Comparison of ENCODE assay signal across 18 cellular contexts in the genomic region with DNA sequence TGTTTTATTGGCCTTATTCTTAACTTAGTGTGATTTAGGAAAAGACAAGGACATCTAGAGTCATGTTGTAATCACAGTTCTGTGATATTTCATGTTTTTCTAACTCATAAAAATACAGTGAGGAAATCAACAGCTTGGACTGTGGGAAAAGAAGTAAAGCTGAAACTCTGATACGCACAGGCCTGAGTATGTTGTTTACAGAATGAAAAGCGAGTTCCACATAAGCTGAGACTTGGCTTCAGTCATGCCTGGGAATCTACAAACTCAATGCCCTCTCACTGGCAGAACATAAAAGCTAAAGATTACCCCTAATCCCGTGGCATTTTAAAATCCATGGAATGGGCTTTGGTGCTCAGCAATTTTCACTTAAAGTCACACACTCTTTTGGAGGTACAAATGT. TPM values are rescaled to one million over a fixed set of nuclear protein-coding genes. Genes with fewer than 3 reads are reported as not detected.
A peak's percentile ranks its signal among the peaks of the same experiment; 100 is the strongest.
DNase-seq lines count a peak whose midpoint lies in the region; ATAC-seq lines count a peak whose summit lies in the region.
"Had no signal": no experiment of that assay in that cellular context is flagged by ENCODE, and none has a peak within 500 bp of the region (broad histone marks: within the 10 kb centered on the region; RNA-seq: fewer than 3 reads in every experiment).

No MANE protein-coding gene starts in this region.

- CTCF ChIA-PET in activated CD4-positive, alpha-beta T cell treated with anti-CD3 and anti-CD28 coated beads for 36 hours (lab: Charles Lee) = interaction anchor here (1.0 to 4.6 kb wide), 2 partner anchors 11 to 15 kb away, joined by 4 to 21 read pairs; no protein-coding TSS in a partner anchor
- CTCF ChIA-PET in activated CD4-positive, alpha-beta memory T cell treated with anti-CD3 and anti-CD28 coated beads for 36 hours (lab: Charles Lee) = interaction anchor here (1.4 to 4.3 kb wide), 4 partner anchors 8 to 409 kb away, joined by 4 to 38 read pairs (median 5); no protein-coding TSS in a partner anchor

- H3K36me3 Mint-ChIP-seq in activated CD4-positive, alpha-beta T cell treated with anti-CD3 and anti-CD28 coated beads for 36 hours (ENCODE audit: low read depth) = peaks cover 43% of the 10 kb centered on the region
- peaks cover 11% of the 10 kb centered on the region for H3K36me3 Mint-ChIP-seq in activated CD4-positive, alpha-beta memory T cell treated with anti-CD3 and anti-CD28 coated beads for 36 hours
- peaks cover 40% of the 10 kb centered on the region for H3K36me3 Mint-ChIP-seq in effector memory CD8-positive, alpha-beta T cell (ENCODE audit: insufficient read depth)

- H3K9ac ChIP-seq in skeletal muscle tissue (ENCODE audit: low read depth in 1 of 3, low read length in 3 of 3) = no peak overlapping the region
- H3K9ac ChIP-seq: KMS-11, neural progenitor cell had no signal

- no peaks in the 10 kb centered on the region for H3K36me3 ChIP-seq in skeletal muscle tissue (ENCODE audit: control insufficient read depth in 3 of 3, insufficient read depth in 3 of 3, low read length in 3 of 3)
- H3K36me3 ChIP-seq: cardiac muscle cell, neural progenitor cell, WERI-Rb-1 had no signal

- no peaks in the 10 kb centered on the region for H3K27me3 ChIP-seq in skeletal muscle tissue (ENCODE audit: control insufficient read depth in 3 of 3, insufficient read depth in 3 of 3, low read length in 3 of 3)
- H3K27me3 ChIP-seq: cardiac muscle cell, neural progenitor cell had no signal

- intact Hi-C loops in activated CD4-positive, alpha-beta T cell treated with anti-CD3 and anti-CD28 coated beads for 36 hours (cut with DNase I, micrococcal nuclease) = no loop called here
- intact Hi-C loops in activated CD4-positive, alpha-beta memory T cell treated with anti-CD3 and anti-CD28 coated beads for 36 hours (cut with micrococcal nuclease) = no loop called here

- peaks cover 77% of the 10 kb centered on the region for H3K4me1 Mint-ChIP-seq in activated CD4-positive, alpha-beta T cell treated with anti-CD3 and anti-CD28 coated beads for 36 hours
- peaks cover 74% of the 10 kb centered on the region for H3K4me1 Mint-ChIP-seq in activated CD4-positive, alpha-beta memory T cell treated with anti-CD3 and anti-CD28 coated beads for 36 hours (ENCODE audit: low read depth)
- peaks cover 30 to 53% of the 10 kb centered on the region in 2 donors for H3K4me1 Mint-ChIP-seq in effector memory CD8-positive, alpha-beta T cell (ENCODE audit: low read depth in 2 of 2)

- POLR2A ChIA-PET in activated CD4-positive, alpha-beta T cell treated with anti-CD3 and anti-CD28 coated beads for 36 hours (lab: Charles Lee) = interaction anchor here (0.8 to 3.7 kb wide), 3 partner anchors 10 to 37 kb away, joined by 4 to 57 read pairs (median 4); no protein-coding TSS in a partner anchor
- POLR2A ChIA-PET in activated CD4-positive, alpha-beta memory T cell treated with anti-CD3 and anti-CD28 coated beads for 36 hours (lab: Charles Lee) = interaction anchor here (0.9 to 9.6 kb wide), 3 partner anchors 9 to 48 kb away, joined by 4 to 128 read pairs (median 20); no protein-coding TSS in a partner anchor

- H3K4me3 ChIP-seq in skeletal muscle tissue (ENCODE audit: low read length in 3 of 3) = no peak overlapping the region
- H3K4me3 ChIP-seq: cardiac muscle cell, neural progenitor cell had no signal

- DNase-seq in activated CD4-positive, alpha-beta T cell treated with anti-CD3 and anti-CD28 coated beads for 36 hours = no peak
- no peak for DNase-seq in activated CD4-positive, alpha-beta T cell treated with anti-CD3 and anti-CD28 coated beads for 1 hour
- DNase-seq in activated CD4-positive, alpha-beta memory T cell treated with anti-CD3 and anti-CD28 coated beads for 36 hours = no peak
- no peak for DNase-seq in effector memory CD8-positive, alpha-beta T cell
- DNase-seq in activated effector memory CD4-positive, alpha-beta T cell treated with anti-CD3 and anti-CD28 coated beads, Interleukin-2, amount 50 U/mL, for 16 hours = no peak
- DNase-seq in T-helper 9 cell = no peak
- DNase-seq in HUDEP-2 (lab: John Stamatoyannopoulos, UW; ENCODE audit: unreplicated experiment in 76 of 76) = no peak
- DNase-seq: effector memory CD4-positive, alpha-beta T cell; mesendoderm; NCI-H1092; NCI-H524; Right ventricle myocardium superior; WERI-Rb-1 had no signal

- H3K27me3 Mint-ChIP-seq in activated CD4-positive, alpha-beta T cell treated with anti-CD3 and anti-CD28 coated beads for 36 hours = no peaks in the 10 kb centered on the region
- no peaks in the 10 kb centered on the region for H3K27me3 Mint-ChIP-seq in activated CD4-positive, alpha-beta memory T cell treated with anti-CD3 and anti-CD28 coated beads for 36 hours
- H3K27me3 Mint-ChIP-seq in effector memory CD8-positive, alpha-beta T cell = no peaks in the 10 kb centered on the region

- no peak overlapping the region for H3K4me3 Mint-ChIP-seq in activated CD4-positive, alpha-beta T cell treated with anti-CD3 and anti-CD28 coated beads for 36 hours
- no peak overlapping the region for H3K4me3 Mint-ChIP-seq in activated CD4-positive, alpha-beta memory T cell treated with anti-CD3 and anti-CD28 coated beads for 36 hours
- H3K4me3 Mint-ChIP-seq in effector memory CD8-positive, alpha-beta T cell = peak overlapping the region; percentile 93 to 98
- H3K4me3 Mint-ChIP-seq: neural progenitor cell had no signal

- peaks cover under 1% of the 10 kb centered on the region for H3K9me3 Mint-ChIP-seq in activated CD4-positive, alpha-beta T cell treated with anti-CD3 and anti-CD28 coated beads for 36 hours (ENCODE audit: low read depth)
- H3K9me3 Mint-ChIP-seq in activated CD4-positive, alpha-beta memory T cell treated with anti-CD3 and anti-CD28 coated beads for 36 hours = peaks cover under 1% of the 10 kb centered on the region
- no peaks in the 10 kb centered on the region for H3K9me3 Mint-ChIP-seq in effector memory CD8-positive, alpha-beta T cell

- peaks cover 0 to 16% (median 2%) of the 10 kb centered on the region in 3 donors for H3K4me1 ChIP-seq in skeletal muscle tissue (ENCODE audit: control insufficient read depth in 3 of 3, insufficient read depth in 3 of 3, low read length in 3 of 3)
- H3K4me1 ChIP-seq: neural progenitor cell had no signal

- no peak for ATAC-seq in activated CD4-positive, alpha-beta T cell treated with anti-CD3 and anti-CD28 coated beads for 36 hours
- no peak for ATAC-seq in effector memory CD8-positive, alpha-beta T cell (replicated peaks)

- no peaks in the 10 kb centered on the region for H3K9me3 ChIP-seq in skeletal muscle tissue (ENCODE audit: control insufficient read depth in 3 of 3, low read length in 3 of 3)

- H3K27ac Mint-ChIP-seq in activated CD4-positive, alpha-beta T cell treated with anti-CD3 and anti-CD28 coated beads for 36 hours = peak overlapping the region; percentile 95
- peak overlapping the region; percentile 99 for H3K27ac Mint-ChIP-seq in activated CD4-positive, alpha-beta memory T cell treated with anti-CD3 and anti-CD28 coated beads for 36 hours
- peak overlapping the region; percentile 99 for H3K27ac Mint-ChIP-seq in effector memory CD8-positive, alpha-beta T cell
- H3K27ac Mint-ChIP-seq: neural progenitor cell had no signal

- H3K27ac ChIP-seq in skeletal muscle tissue (ENCODE audit: low read depth, low read length) = peak overlapping the region; percentile 0
- H3K27ac ChIP-seq: 22Rv1, cardiac muscle cell, KMS-11, neural progenitor cell, WERI-Rb-1 had no signal

RNA-seq across cellular contexts. Expression of gene ATP5PO, which starts 23.6 kb away (rescaled TPM):
- total RNA-seq in activated CD4-positive, alpha-beta T cell treated with anti-CD3 and anti-CD28 coated beads for 36 hours = 100 to 1,000 TPM; 177 to 238 TPM
- total RNA-seq in activated CD4-positive, alpha-beta memory T cell treated with anti-CD3 and anti-CD28 coated beads for 36 hours = 100 to 1,000 TPM; 208 to 210 TPM
- 258 TPM for total RNA-seq in skeletal muscle tissue

Comparison
In these comparisons a context has a peak if more than half of its experiments do, and no peak if none do; other contexts are left out.
1. H3K4me3 Mint-ChIP-seq: peak in effector memory CD8-positive, alpha-beta T cell (2 of 2); none in activated CD4-positive, alpha-beta T cell treated with anti-CD3 and anti-CD28 coated beads for 36 hours (single experiment) and activated CD4-positive, alpha-beta memory T cell treated with anti-CD3 and anti-CD28 coated beads for 36 hours (single experiment).
2. Peak in every context shown above with its lines, with median percentiles within 50 percentile points of each other: H3K27ac Mint-ChIP-seq.